1 cellular context compared by ENCODE assay signal in genomic region chr16:21501869-21502667, GRCh38.
TF ChIP-seq lines count a peak whose summit lies in the region.

No MANE protein-coding gene starts in this region.

TF ChIP-seq in HepG2, 621 proteins besides CTCF, POLR2A, EP300 and RAD21 (continued from another document and continues in another):
- TF ChIP-seq ELK4 (CRISPR knock-in tag; IDR thresholded peaks at IDR 0.05; ENCODE audit: borderline replicate concordance) (peak; percentile 70; the same call in 1 of the 2 replicates), KLF13 (CRISPR knock-in tag; IDR thresholded peaks at IDR 0.05) (peak; percentile 91; the same call in 1 of the 2 replicates), ZC3H13 (CRISPR knock-in tag; IDR thresholded peaks at IDR 0.05) (peak; percentile 97), RFX3 (CRISPR knock-in tag; IDR thresholded peaks at IDR 0.05) (no peak), SNAPC2 (CRISPR knock-in tag; IDR thresholded peaks at IDR 0.05) (peak; percentile 89; the same call in 1 of the 2 replicates), ZNF552 (CRISPR knock-in tag; IDR thresholded peaks at IDR 0.05; ENCODE audit: borderline replicate concordance) (peak; percentile 93), PATZ1 (CRISPR knock-in tag; IDR thresholded peaks at IDR 0.05) (peak; percentile 79), ZNF773 (CRISPR knock-in tag; IDR thresholded peaks at IDR 0.05; ENCODE audit: borderline replicate concordance) (peak; percentile 97; the same call in 1 of the 2 replicates), MTF2 (CRISPR knock-in tag; IDR thresholded peaks at IDR 0.05; ENCODE audit: borderline replicate concordance) (peak; percentile 67; the same call in 1 of the 2 replicates), ZNF30 (CRISPR knock-in tag; IDR thresholded peaks at IDR 0.05) (no peak), HNF4G (IDR thresholded peaks at IDR 0.05; ENCODE audit: borderline replicate concordance, low read depth, low read length) (no peak), HNF4G (CRISPR knock-in tag; IDR thresholded peaks at IDR 0.05; ENCODE audit: borderline replicate concordance, low read depth) (peak; percentile 42; the same call in 1 of the 2 replicates), DBP (CRISPR knock-in tag; IDR thresholded peaks at IDR 0.05; ENCODE audit: not compliant biosample characterization) (peak; percentile 94), TBX3 (IDR thresholded peaks at IDR 0.05; ENCODE audit: borderline replicate concordance) (peak; percentile 45), THYN1 (CRISPR knock-in tag; IDR thresholded peaks at IDR 0.05; ENCODE audit: borderline replicate concordance, low read depth) (no peak), ZKSCAN5 (CRISPR knock-in tag; IDR thresholded peaks at IDR 0.05) (0 out of 2 replicates have a peak, but pooled peaks have one; percentile 81), RBAK (CRISPR knock-in tag; IDR thresholded peaks at IDR 0.05) (no peak; the same call in 1 of the 2 replicates), ZBTB34 (CRISPR knock-in tag; IDR thresholded peaks at IDR 0.05) (peak; percentile 52; the same call in 1 of the 2 replicates), ZKSCAN8 (CRISPR knock-in tag; IDR thresholded peaks at IDR 0.05; ENCODE audit: borderline replicate concordance) (peak; percentile 78), KAT7 (CRISPR knock-in tag; IDR thresholded peaks at IDR 0.05; ENCODE audit: borderline replicate concordance) (peak; percentile 100), PBX3 (CRISPR knock-in tag; IDR thresholded peaks at IDR 0.05; ENCODE audit: borderline replicate concordance) (0 out of 2 replicates have a peak, but pooled peaks have one; percentile 84), ATF3 (CRISPR knock-in tag; IDR thresholded peaks at IDR 0.05) (peak; percentile 65), SALL1 (CRISPR knock-in tag; IDR thresholded peaks at IDR 0.05) (peak; percentile 88), YEATS4 (CRISPR knock-in tag; IDR thresholded peaks at IDR 0.05; ENCODE audit: borderline replicate concordance) (peak; percentile 95), KDM1A (CRISPR knock-in tag; IDR thresholded peaks at IDR 0.05) (no peak; the same call in 1 of the 2 replicates), SKI (IDR thresholded peaks at IDR 0.05; ENCODE audit: partially characterized antibody) (no peak), ZNF20 (CRISPR knock-in tag; IDR thresholded peaks at IDR 0.05) (no peak), NCOA5 (CRISPR knock-in tag; IDR thresholded peaks at IDR 0.05) (no peak), RFXANK (CRISPR knock-in tag; IDR thresholded peaks at IDR 0.05) (peak; percentile 88; the same call in 1 of the 2 replicates), AFF4 (CRISPR knock-in tag; IDR thresholded peaks at IDR 0.05) (0 out of 2 replicates have a peak, but pooled peaks have one; percentile 48), E2F1 (CRISPR knock-in tag; IDR thresholded peaks at IDR 0.05) (peak; percentile 85), HIC2 (CRISPR knock-in tag; IDR thresholded peaks at IDR 0.05; ENCODE audit: low read depth) (no peak), TMF1 (CRISPR knock-in tag; IDR thresholded peaks at IDR 0.05; ENCODE audit: low read depth) (peak; percentile 95; the same call in 1 of the 2 replicates), SRSF1 (optimal IDR thresholded peaks at IDR 0.05; ENCODE audit: low read depth, low read length) (no peak), FLYWCH1 (CRISPR knock-in tag; IDR thresholded peaks at IDR 0.05) (no peak), RNF2 (conservative IDR thresholded peaks at IDR 0.05; ENCODE audit: low read depth) (no peak), CENPT (CRISPR knock-in tag; IDR thresholded peaks at IDR 0.05; ENCODE audit: low read depth) (peak; percentile 98), TFAP4 (IDR thresholded peaks at IDR 0.05; ENCODE audit: borderline replicate concordance, low read depth) (peak; percentile 56; the same call in 1 of the 2 replicates), DZIP1 (CRISPR knock-in tag; IDR thresholded peaks at IDR 0.05) (no peak), ZBTB26 (CRISPR knock-in tag; IDR thresholded peaks at IDR 0.05; ENCODE audit: borderline replicate concordance) (peak; percentile 74)
